Comparison of ENCODE assay signal across 1 cellular context in the genomic region with DNA sequence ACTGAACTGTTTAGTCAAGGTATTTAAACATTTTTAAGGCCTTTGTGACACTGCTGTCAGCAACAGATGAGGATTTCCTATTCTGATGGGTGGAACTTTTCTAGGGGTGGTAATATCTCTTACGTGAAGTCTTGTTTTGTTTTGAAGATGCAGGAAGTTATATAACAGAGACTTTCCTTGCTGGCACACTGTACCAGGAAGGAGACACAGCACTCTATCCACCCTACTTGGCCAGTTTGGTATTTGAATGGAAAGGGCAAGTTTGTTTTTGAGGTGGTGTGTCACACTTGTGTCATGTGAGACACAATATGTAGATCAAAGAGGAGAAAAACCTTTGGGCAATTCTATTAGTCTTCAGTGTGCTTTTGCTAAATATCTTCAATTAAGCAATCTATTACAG.
TF ChIP-seq lines count a peak whose summit lies in the region.

No MANE protein-coding gene starts in this region.

TF ChIP-seq in WTC11, 78 proteins besides CTCF, POLR2A, EP300 and RAD21 (continued from another document):
- TF ChIP-seq, protein P1, sequence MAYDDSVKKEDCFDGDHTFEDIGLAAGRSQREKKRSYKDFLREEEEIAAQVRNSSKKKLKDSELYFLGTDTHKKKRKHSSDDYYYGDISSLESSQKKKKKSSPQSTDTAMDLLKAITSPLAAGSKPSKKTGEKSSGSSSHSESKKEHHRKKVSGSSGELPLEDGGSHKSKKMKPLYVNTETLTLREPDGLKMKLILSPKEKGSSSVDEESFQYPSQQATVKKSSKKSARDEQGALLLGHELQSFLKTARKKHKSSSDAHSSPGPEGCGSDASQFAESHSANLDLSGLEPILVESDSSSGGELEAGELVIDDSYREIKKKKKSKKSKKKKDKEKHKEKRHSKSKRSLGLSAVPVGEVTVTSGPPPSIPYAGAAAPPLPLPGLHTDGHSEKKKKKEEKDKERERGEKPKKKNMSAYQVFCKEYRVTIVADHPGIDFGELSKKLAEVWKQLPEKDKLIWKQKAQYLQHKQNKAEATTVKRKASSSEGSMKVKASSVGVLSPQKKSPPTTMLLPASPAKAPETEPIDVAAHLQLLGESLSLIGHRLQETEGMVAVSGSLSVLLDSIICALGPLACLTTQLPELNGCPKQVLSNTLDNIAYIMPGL (CRISPR knock-in tag; IDR thresholded peaks at IDR 0.05): no peak
